In genomic region chr4:172868271-172868670, GRCh38 we compare ENCODE assay signal across 37 cellular contexts.
"Had no signal": no experiment of that assay in that cellular context is flagged by ENCODE, and none has a peak within 500 bp of the region (broad histone marks: within the 10 kb centered on the region; RNA-seq: fewer than 3 reads in every experiment).

No MANE protein-coding gene starts in this region.

- H3K27me3 Mint-ChIP-seq: activated naive CD4-positive, alpha-beta T cell treated with anti-CD3 and anti-CD28 coated beads, Interleukin-2, amount 10 ng/mL, durations not matched to agents 7 days and 5 days; activated naive CD4-positive, alpha-beta T cell treated with anti-CD3 and anti-CD28 coated beads, Interleukin-2, amount 50 U/mL, for 24 hours; activated naive CD8-positive, alpha-beta T cell treated with anti-CD3 and anti-CD28 coated beads for 36 hours; activated naive CD8-positive, alpha-beta T cell treated with anti-CD3 and anti-CD28 coated beads, Interleukin-2, amount 10 ng/mL, durations not matched to agents 7 days and 5 days; activated T-cell treated with anti-CD3 and anti-CD28 coated beads, Interleukin-2, amount 50 U/mL, for 24 hours; activated T-helper 17 cell treated with anti-CD3 and anti-CD28 coated beads, Interleukin-2, amount 50 U/mL, for 72 hours; central memory CD8-positive, alpha-beta T cell had no signal

- H3K36me3 Mint-ChIP-seq: activated naive CD4-positive, alpha-beta T cell treated with anti-CD3 and anti-CD28 coated beads, Interleukin-2, amount 10 ng/mL, durations not matched to agents 7 days and 5 days; activated naive CD4-positive, alpha-beta T cell treated with anti-CD3 and anti-CD28 coated beads, Interleukin-2, amount 50 U/mL, for 24 hours; activated naive CD4-positive, alpha-beta T cell treated with anti-CD3 and anti-CD28 coated beads, Interleukin-2, amount 50 U/mL, for 72 hours; activated naive CD8-positive, alpha-beta T cell; activated naive CD8-positive, alpha-beta T cell treated with anti-CD3 and anti-CD28 coated beads for 36 hours; activated naive CD8-positive, alpha-beta T cell treated with anti-CD3 and anti-CD28 coated beads, Interleukin-2, amount 10 ng/mL, durations not matched to agents 7 days and 5 days had no signal

- H3K4me3 ChIP-seq: adrenal gland, ascending aorta, body of pancreas, breast epithelium, cardiac muscle cell had no signal

- DNase-seq: activated effector memory CD4-positive, alpha-beta T cell treated with anti-CD3 and anti-CD28 coated beads, Interleukin-2, amount 50 U/mL, for 16 hours; activated effector memory CD4-positive, alpha-beta T cell treated with Interleukin-2 at 50 U/mL for 16 hours; activated gamma-delta T cell; activated gamma-delta T cell treated with Interleukin-2 at 50 U/mL for 16 hours; activated naive CD4-positive, alpha-beta T cell; activated naive CD4-positive, alpha-beta T cell treated with anti-CD3 and anti-CD28 coated beads for 36 hours; activated naive CD4-positive, alpha-beta T cell treated with anti-CD3 and anti-CD28 coated beads, Interleukin-2, amount 10 ng/mL, durations not matched to agents 7 days and 5 days; activated naive CD4-positive, alpha-beta T cell treated with anti-CD3 and anti-CD28 coated beads, Interleukin-2, amount 50 U/mL, for 16 hours; activated naive CD4-positive, alpha-beta T cell treated with Interleukin-2 at 50 U/mL for 16 hours; activated naive CD8-positive, alpha-beta T cell treated with anti-CD3 and anti-CD28 coated beads for 36 hours; activated naive CD8-positive, alpha-beta T cell treated with anti-CD3 and anti-CD28 coated beads, Interleukin-2, amount 10 ng/mL, durations not matched to agents 7 days and 5 days; activated naive CD8-positive, alpha-beta T cell treated with anti-CD3 and anti-CD28 coated beads, Interleukin-2, amount 50 U/mL, for 24 hours; activated T-cell treated with anti-CD3 and anti-CD28 coated beads, Interleukin-2, amount 50 U/mL, for 24 hours; activated T-cell treated with anti-CD3 and anti-CD28 coated beads, Interleukin-2, amount 50 U/mL, for 4 hours; activated T-cell treated with anti-CD3 and anti-CD28 coated beads, Interleukin-2, amount 50 U/mL, for 48 hours; activated T-cell treated with anti-CD3 and anti-CD28 coated beads, Interleukin-2, amount 50 U/mL, for 72 hours; adrenal gland; amniotic stem cell; amygdala; anterior cingulate cortex; aorta; body of pancreas; brain microvascular endothelial cell; caudate nucleus; central memory CD4-positive, alpha-beta T cell; cerebellar nuclear complex had no signal

- H3K4me1 ChIP-seq: ascending aorta, body of pancreas, breast epithelium had no signal

- H3K9me3 ChIP-seq: adrenal gland, ascending aorta, breast epithelium had no signal

- H3K27ac ChIP-seq: adrenal gland, ascending aorta, body of pancreas, brain microvascular endothelial cell, breast epithelium, cardiac muscle cell had no signal

- H3K27ac Mint-ChIP-seq: activated naive CD4-positive, alpha-beta T cell treated with anti-CD3 and anti-CD28 coated beads for 36 hours; activated naive CD4-positive, alpha-beta T cell treated with anti-CD3 and anti-CD28 coated beads, Interleukin-2, amount 10 ng/mL, durations not matched to agents 7 days and 5 days; activated naive CD4-positive, alpha-beta T cell treated with anti-CD3 and anti-CD28 coated beads, Interleukin-2, amount 50 U/mL, for 72 hours; activated naive CD8-positive, alpha-beta T cell; activated naive CD8-positive, alpha-beta T cell treated with anti-CD3 and anti-CD28 coated beads for 36 hours; activated naive CD8-positive, alpha-beta T cell treated with anti-CD3 and anti-CD28 coated beads, Interleukin-2, amount 10 ng/mL, durations not matched to agents 7 days and 5 days; activated naive CD8-positive, alpha-beta T cell treated with anti-CD3 and anti-CD28 coated beads, Interleukin-2, amount 50 U/mL, for 24 hours; activated T-cell treated with anti-CD3 and anti-CD28 coated beads, Interleukin-2, amount 50 U/mL, for 24 hours; activated T-cell treated with anti-CD3 and anti-CD28 coated beads, Interleukin-2, amount 50 U/mL, for 72 hours; activated T-helper 1 cell treated with anti-CD3 and anti-CD28 coated beads, Interleukin-12 subunit alpha, Interleukin-12 subunit beta, Interleukin-2, Interleukin-4 antibody, amounts not matched to agents 30 ng/mL and 10 ng/mL and 1 ng/mL, durations not matched to agents 14 hours and 24 hours and 36 hours; activated T-helper 17 cell treated with anti-CD3 and anti-CD28 coated beads, Interleukin-2, amount 50 U/mL, for 72 hours; activated T-helper 2 cell treated with anti-CD3 and anti-CD28 coated beads, Interferon-gamma antibody, Interleukin-2, Interleukin-4, amounts not matched to agents 10 μg/mL and 5 μg/mL and 100 μg/mL, durations not matched to agents 14 hours and 24 hours and 36 hours had no signal

- H3K36me3 ChIP-seq: adrenal gland, ascending aorta, brain microvascular endothelial cell, breast epithelium, cardiac muscle cell had no signal

- H3K27me3 ChIP-seq: adrenal gland, ascending aorta, body of pancreas, brain microvascular endothelial cell, breast epithelium, cardiac muscle cell had no signal

- H3K9me3 Mint-ChIP-seq: activated naive CD4-positive, alpha-beta T cell treated with anti-CD3 and anti-CD28 coated beads for 36 hours; activated naive CD4-positive, alpha-beta T cell treated with anti-CD3 and anti-CD28 coated beads, Interleukin-2, amount 10 ng/mL, durations not matched to agents 7 days and 5 days; activated naive CD4-positive, alpha-beta T cell treated with anti-CD3 and anti-CD28 coated beads, Interleukin-2, amount 50 U/mL, for 24 hours; activated naive CD8-positive, alpha-beta T cell treated with anti-CD3 and anti-CD28 coated beads for 36 hours; activated naive CD8-positive, alpha-beta T cell treated with anti-CD3 and anti-CD28 coated beads, Interleukin-2, amount 10 ng/mL, durations not matched to agents 7 days and 5 days; activated naive CD8-positive, alpha-beta T cell treated with anti-CD3 and anti-CD28 coated beads, Interleukin-2, amount 50 U/mL, for 24 hours; activated T-cell treated with anti-CD3 and anti-CD28 coated beads, Interleukin-2, amount 50 U/mL, for 24 hours; activated T-cell treated with anti-CD3 and anti-CD28 coated beads, Interleukin-2, amount 50 U/mL, for 4 hours; activated T-cell treated with anti-CD3 and anti-CD28 coated beads, Interleukin-2, amount 50 U/mL, for 72 hours; activated T-helper 1 cell treated with anti-CD3 and anti-CD28 coated beads, Interleukin-12 subunit alpha, Interleukin-12 subunit beta, Interleukin-2, Interleukin-4 antibody, amounts not matched to agents 30 ng/mL and 10 ng/mL and 1 ng/mL, durations not matched to agents 14 hours and 24 hours and 36 hours; activated T-helper 2 cell treated with anti-CD3 and anti-CD28 coated beads, Interferon-gamma antibody, Interleukin-2, Interleukin-4, amounts not matched to agents 10 μg/mL and 5 μg/mL and 100 μg/mL, durations not matched to agents 14 hours and 24 hours and 36 hours had no signal

- H3K4me1 Mint-ChIP-seq: activated naive CD4-positive, alpha-beta T cell treated with anti-CD3 and anti-CD28 coated beads, Interleukin-2, amount 10 ng/mL, durations not matched to agents 7 days and 5 days; activated naive CD4-positive, alpha-beta T cell treated with anti-CD3 and anti-CD28 coated beads, Interleukin-2, amount 50 U/mL, for 24 hours; activated naive CD8-positive, alpha-beta T cell treated with anti-CD3 and anti-CD28 coated beads for 36 hours; activated naive CD8-positive, alpha-beta T cell treated with anti-CD3 and anti-CD28 coated beads, Interleukin-2, amount 10 ng/mL, durations not matched to agents 7 days and 5 days; activated naive CD8-positive, alpha-beta T cell treated with anti-CD3 and anti-CD28 coated beads, Interleukin-2, amount 50 U/mL, for 24 hours; activated T-helper 17 cell treated with anti-CD3 and anti-CD28 coated beads, Interleukin-2, amount 50 U/mL, for 72 hours; central memory CD8-positive, alpha-beta T cell had no signal

- ATAC-seq: activated naive CD4-positive, alpha-beta T cell treated with anti-CD3 and anti-CD28 coated beads, Interleukin-2, amount 50 U/mL, for 72 hours; activated naive CD8-positive, alpha-beta T cell treated with anti-CD3 and anti-CD28 coated beads, Interleukin-2, amount 50 U/mL, for 24 hours; activated T-cell treated with anti-CD3 and anti-CD28 coated beads, Interleukin-2, amount 50 U/mL, for 4 hours; activated T-cell treated with anti-CD3 and anti-CD28 coated beads, Interleukin-2, amount 50 U/mL, for 72 hours; activated T-helper 17 cell treated with anti-CD3 and anti-CD28 coated beads, Interleukin-2, amount 50 U/mL, for 72 hours; body of pancreas had no signal

- H3K4me3 Mint-ChIP-seq: activated naive CD4-positive, alpha-beta T cell treated with anti-CD3 and anti-CD28 coated beads for 36 hours; activated naive CD4-positive, alpha-beta T cell treated with anti-CD3 and anti-CD28 coated beads, Interleukin-2, amount 10 ng/mL, durations not matched to agents 7 days and 5 days; activated naive CD4-positive, alpha-beta T cell treated with anti-CD3 and anti-CD28 coated beads, Interleukin-2, amount 50 U/mL, for 24 hours; activated naive CD8-positive, alpha-beta T cell; activated naive CD8-positive, alpha-beta T cell treated with anti-CD3 and anti-CD28 coated beads for 36 hours; activated naive CD8-positive, alpha-beta T cell treated with anti-CD3 and anti-CD28 coated beads, Interleukin-2, amount 10 ng/mL, durations not matched to agents 7 days and 5 days; activated naive CD8-positive, alpha-beta T cell treated with anti-CD3 and anti-CD28 coated beads, Interleukin-2, amount 50 U/mL, for 24 hours; activated T-cell treated with anti-CD3 and anti-CD28 coated beads, Interleukin-2, amount 50 U/mL, for 24 hours; activated T-cell treated with anti-CD3 and anti-CD28 coated beads, Interleukin-2, amount 50 U/mL, for 4 hours; activated T-cell treated with anti-CD3 and anti-CD28 coated beads, Interleukin-2, amount 50 U/mL, for 72 hours; activated T-helper 1 cell treated with anti-CD3 and anti-CD28 coated beads, Interleukin-12 subunit alpha, Interleukin-12 subunit beta, Interleukin-2, Interleukin-4 antibody, amounts not matched to agents 30 ng/mL and 10 ng/mL and 1 ng/mL, durations not matched to agents 14 hours and 24 hours and 36 hours; activated T-helper 17 cell treated with anti-CD3 and anti-CD28 coated beads, Interleukin-2, amount 50 U/mL, for 72 hours; brain; central memory CD8-positive, alpha-beta T cell had no signal
